ENCODE assay signal across 8 cellular contexts in genomic region chr2:96267159-96267971, GRCh38. TPM values are rescaled to one million over a fixed set of nuclear protein-coding genes. Genes with fewer than 3 reads are reported as not detected.
DNase-seq lines count a peak whose midpoint lies in the region; ATAC-seq and TF ChIP-seq lines count a peak whose summit lies in the region.

No MANE protein-coding gene starts in this region.

- DNase-seq in Right ventricle myocardium superior = peak; percentile 54
- DNase-seq in right atrium auricular region (ENCODE audit: low spot score) = no peak
- DNase-seq in NCI-H69 (lab: John Stamatoyannopoulos, UW) = peak; percentile 45
- DNase-seq in activated T-cell treated with anti-CD3 and anti-CD28 coated beads, Interleukin-2, amount 50 U/mL, for 24 hours = peak; percentile 62
- peak in 1 of 2 donors; percentile 59 for DNase-seq in foreskin fibroblast
- peak; percentile 33 for DNase-seq in stimulated activated CD4-positive, alpha-beta T cell treated with anti-CD3 and anti-CD28 coated beads, Interleukin-12 subunit alpha, Interleukin-12 subunit beta, amount 100 ng/mL, for 4 hours
- no peak for DNase-seq in GOT3 (lab: John Stamatoyannopoulos, UW)

- no peaks in the 10 kb centered on the region for H3K27me3 ChIP-seq in right atrium auricular region

- ATAC-seq in Right ventricle myocardium superior (ENCODE audit: poor library complexity) (no peak), HG03045 (IDR thresholded peaks at IDR 0.05; ENCODE audit: unreplicated experiment) (no peak)

- H3K27me3 Mint-ChIP-seq in activated T-cell treated with anti-CD3 and anti-CD28 coated beads, Interleukin-2, amount 50 U/mL, for 24 hours = no peaks in the 10 kb centered on the region

- H3K27ac Mint-ChIP-seq in activated T-cell treated with anti-CD3 and anti-CD28 coated beads, Interleukin-2, amount 50 U/mL, for 24 hours = peak overlapping the region; percentile 98

- H3K4me3 Mint-ChIP-seq in activated T-cell treated with anti-CD3 and anti-CD28 coated beads, Interleukin-2, amount 50 U/mL, for 24 hours = peak overlapping the region; percentile 98

- H3K9me3 Mint-ChIP-seq in activated T-cell treated with anti-CD3 and anti-CD28 coated beads, Interleukin-2, amount 50 U/mL, for 24 hours = no peaks in the 10 kb centered on the region

- H3K27ac ChIP-seq in right atrium auricular region = no peak overlapping the region

- peaks cover 81% of the 10 kb centered on the region for H3K36me3 Mint-ChIP-seq in activated T-cell treated with anti-CD3 and anti-CD28 coated beads, Interleukin-2, amount 50 U/mL, for 24 hours (ENCODE audit: low read depth)

- H3K36me3 ChIP-seq in right atrium auricular region = peaks cover 48% of the 10 kb centered on the region

- H3K9me3 ChIP-seq in right atrium auricular region = no peaks in the 10 kb centered on the region

- peaks cover 41% of the 10 kb centered on the region for H3K4me1 Mint-ChIP-seq in activated T-cell treated with anti-CD3 and anti-CD28 coated beads, Interleukin-2, amount 50 U/mL, for 24 hours (ENCODE audit: low read depth)

- peaks cover 2 to 43% of the 10 kb centered on the region in 2 donors for H3K4me1 ChIP-seq in right atrium auricular region

- intact Hi-C loops in Right ventricle myocardium superior (cut with DNase I) = loop anchor here (10.0 kb wide), 1 partner anchor 123 kb away; the partner anchor contains the start of gene DUSP2

- H3K4me3 ChIP-seq in right atrium auricular region (peak overlapping the region in 1 of 2 donors; percentile 97), foreskin fibroblast (ENCODE audit: low read depth in 1 of 2, low read length in 2 of 2) (peak overlapping the region; percentile 97 to 100)

- TF ChIP-seq CTCF in right atrium auricular region (IDR thresholded peaks at IDR 0.05) (no peak), foreskin fibroblast (IDR thresholded peaks at IDR 0.05; ENCODE audit: low read depth, low read length) (peak; percentile 53)

RNA-seq across cellular contexts. Expression of gene CIAO1, which starts 1.3 kb away (rescaled TPM):
- total RNA-seq in Right ventricle myocardium superior = 62.3 TPM
- total RNA-seq in right atrium auricular region = 10 to 100 TPM; 77.0 to 79.7 TPM

RNA-seq across cellular contexts. Expression of gene TMEM127, which starts 1.6 kb away (rescaled TPM):
- 67.3 TPM for total RNA-seq in Right ventricle myocardium superior
- 10 to 100 TPM; 88.9 to 95.2 TPM for total RNA-seq in right atrium auricular region

RNA-seq across cellular contexts. Expression of gene SNRNP200, which starts 38.0 kb away (rescaled TPM):
- total RNA-seq in Right ventricle myocardium superior (50.1 TPM), right atrium auricular region (10 to 100 TPM; 42.2 to 68.8 TPM)

RNA-seq across cellular contexts. Expression of gene ITPRIPL1, which starts 57.8 kb away (rescaled TPM):
- total RNA-seq in Right ventricle myocardium superior = 1.0 TPM
- total RNA-seq in right atrium auricular region = 1 to 10 TPM in 1 of 2 donors, under 1 TPM in 1; 0.44 to 1.5 TPM

RNA-seq across cellular contexts. Expression of gene STARD7, which starts 58.7 kb away (rescaled TPM):
- total RNA-seq in Right ventricle myocardium superior (179 TPM), right atrium auricular region (100 to 1,000 TPM; 128 to 163 TPM)

Comparison
In these comparisons a context has a peak if more than half of its experiments do, and no peak if none do; other contexts are left out.
1. DNase-seq: peak in Right ventricle myocardium superior (single experiment), NCI-H69 (single experiment), activated T-cell treated with anti-CD3 and anti-CD28 coated beads, Interleukin-2, amount 50 U/mL, for 24 hours (single experiment) and stimulated activated CD4-positive, alpha-beta T cell treated with anti-CD3 and anti-CD28 coated beads, Interleukin-12 subunit alpha, Interleukin-12 subunit beta, amount 100 ng/mL, for 4 hours (single experiment); none in right atrium auricular region (single experiment) and GOT3 (single experiment).